In the genomic region with DNA sequence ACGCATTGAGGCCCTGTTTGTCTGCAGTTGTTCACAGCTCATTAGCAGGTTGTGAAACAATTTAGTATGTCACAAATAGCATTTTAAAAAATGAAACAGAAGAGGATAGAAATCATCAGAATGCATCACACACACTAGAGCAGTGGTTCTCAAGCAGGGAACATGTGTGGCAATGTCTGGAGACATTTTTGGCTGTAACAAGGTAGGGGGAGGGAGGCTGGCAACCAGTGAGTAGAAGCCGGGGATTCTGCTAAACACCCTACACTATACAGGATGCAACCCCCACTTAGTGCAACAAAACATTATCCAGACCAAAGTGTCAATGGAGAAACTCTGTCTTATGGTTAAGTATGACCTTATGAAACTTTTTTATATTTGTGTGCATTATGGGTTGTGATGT, we compare ENCODE assay signal across 23 cellular contexts. TPM values are rescaled to one million over a fixed set of nuclear protein-coding genes. Genes with fewer than 3 reads are reported as not detected.
DNase-seq lines count a peak whose midpoint lies in the region; ATAC-seq and TF ChIP-seq lines count a peak whose summit lies in the region.
"Had no signal": no experiment of that assay in that cellular context is flagged by ENCODE, and none has a peak within 500 bp of the region (broad histone marks: within the 10 kb centered on the region; RNA-seq: fewer than 3 reads in every experiment).

No MANE protein-coding gene starts in this region.

- H3K9me3 Mint-ChIP-seq in activated CD4-positive, alpha-beta T cell treated with anti-CD3 and anti-CD28 coated beads, Interleukin-2, amount 10 ng/mL, durations not matched to agents 24 days and 14 days, result no peaks in the 10 kb centered on the region
- no peaks in the 10 kb centered on the region for H3K9me3 Mint-ChIP-seq in IgD-negative memory B cell
- H3K9me3 Mint-ChIP-seq in activated naive CD8-positive, alpha-beta T cell treated with anti-CD3 and anti-CD28 coated beads, Interleukin-2, amount 50 U/mL, for 24 hours, result no peaks in the 10 kb centered on the region

- H3K27me3 Mint-ChIP-seq in activated CD4-positive, alpha-beta T cell treated with anti-CD3 and anti-CD28 coated beads, Interleukin-2, amount 10 ng/mL, durations not matched to agents 24 days and 14 days, result no peaks in the 10 kb centered on the region
- H3K27me3 Mint-ChIP-seq in IgD-negative memory B cell, result no peaks in the 10 kb centered on the region
- H3K27me3 Mint-ChIP-seq in activated naive CD8-positive, alpha-beta T cell treated with anti-CD3 and anti-CD28 coated beads, Interleukin-2, amount 50 U/mL, for 24 hours, result no peaks in the 10 kb centered on the region

- intact Hi-C loops in activated CD4-positive, alpha-beta T cell treated with anti-CD3 and anti-CD28 coated beads, Interleukin-2, amount 10 ng/mL, durations not matched to agents 24 days and 14 days (cut with micrococcal nuclease), result loop anchor here (1.0 kb wide), 1 partner anchor 8 kb away; no protein-coding TSS in a partner anchor
- intact Hi-C loops in sigmoid colon (cut with DNase I), result no loop called here

- peaks cover 67% of the 10 kb centered on the region for H3K36me3 Mint-ChIP-seq in activated CD4-positive, alpha-beta T cell treated with anti-CD3 and anti-CD28 coated beads, Interleukin-2, amount 10 ng/mL, durations not matched to agents 24 days and 14 days (ENCODE audit: low read depth)
- H3K36me3 Mint-ChIP-seq in IgD-negative memory B cell, result peaks cover 31% of the 10 kb centered on the region
- H3K36me3 Mint-ChIP-seq in activated naive CD8-positive, alpha-beta T cell treated with anti-CD3 and anti-CD28 coated beads, Interleukin-2, amount 50 U/mL, for 24 hours (ENCODE audit: low read depth), result peaks cover 66% of the 10 kb centered on the region

- peak overlapping the region; percentile 26 for H3K27ac Mint-ChIP-seq in activated CD4-positive, alpha-beta T cell treated with anti-CD3 and anti-CD28 coated beads, Interleukin-2, amount 10 ng/mL, durations not matched to agents 24 days and 14 days
- peak overlapping the region in 2 of 3 donors; percentile 88 to 96 for H3K27ac Mint-ChIP-seq in IgD-negative memory B cell
- H3K27ac Mint-ChIP-seq in activated naive CD8-positive, alpha-beta T cell treated with anti-CD3 and anti-CD28 coated beads, Interleukin-2, amount 50 U/mL, for 24 hours, result peak overlapping the region; percentile 5

- WGBS in sigmoid colon, 2 donors, result 87 to 94% methylated on average over 2 of the region's 2 CpGs

- H3K27me3 ChIP-seq in neutrophil, result no peaks in the 10 kb centered on the region
- H3K27me3 ChIP-seq in sigmoid colon, result no peaks in the 10 kb centered on the region
- H3K27me3 ChIP-seq: upper lobe of left lung had no signal

- peaks cover 63 to 66% of the 10 kb centered on the region in 2 experiments for H3K4me1 ChIP-seq in neutrophil (ENCODE audit: control insufficient read depth in 1 of 2, insufficient read depth in 1 of 2, low read depth in 1 of 2, low read length in 1 of 2)
- no peaks in the 10 kb centered on the region for H3K4me1 ChIP-seq in sigmoid colon
- H3K4me1 ChIP-seq: A549 had no signal

- no peak for DNase-seq in activated CD4-positive, alpha-beta T cell treated with anti-CD3 and anti-CD28 coated beads, Interleukin-2, amount 10 ng/mL, durations not matched to agents 24 days and 14 days
- DNase-seq in activated CD4-positive, alpha-beta T cell treated with anti-CD3 and anti-CD28 coated beads, Interleukin-2, amount 50 U/mL, for 48 hours, result no peak
- no peak for DNase-seq in activated naive CD8-positive, alpha-beta T cell treated with anti-CD3 and anti-CD28 coated beads, Interleukin-2, amount 50 U/mL, for 24 hours
- DNase-seq in sigmoid colon, result no peak
- DNase-seq: aorta, C1 segment of cervical spinal cord, dermis blood vessel endothelial cell, DMS153, H7, mammary epithelial cell, MM.1S, NCI-H146, NCI-H526 treated with DMSO at 0.1 percent for 48 hours, right cardiac atrium, upper lobe of left lung had no signal

- TF ChIP-seq CTCF in neutrophil (IDR thresholded peaks at IDR 0.05) (no peak), sigmoid colon (IDR thresholded peaks at IDR 0.05) (no peak)

- peak overlapping the region; percentile 75 for H3K27ac ChIP-seq in neutrophil
- no peak overlapping the region for H3K27ac ChIP-seq in sigmoid colon
- H3K27ac ChIP-seq: A549, RWPE1 had no signal

- H3K36me3 ChIP-seq in neutrophil (no peaks in the 10 kb centered on the region), sigmoid colon (no peaks in the 10 kb centered on the region)
- H3K36me3 ChIP-seq: upper lobe of left lung had no signal

- no peak overlapping the region for H3K4me3 Mint-ChIP-seq in activated CD4-positive, alpha-beta T cell treated with anti-CD3 and anti-CD28 coated beads, Interleukin-2, amount 10 ng/mL, durations not matched to agents 24 days and 14 days
- H3K4me3 Mint-ChIP-seq in IgD-negative memory B cell, result peak overlapping the region in 2 of 4 donors; percentile 38 to 70
- no peak overlapping the region for H3K4me3 Mint-ChIP-seq in activated naive CD8-positive, alpha-beta T cell treated with anti-CD3 and anti-CD28 coated beads, Interleukin-2, amount 50 U/mL, for 24 hours

- peaks cover 67% of the 10 kb centered on the region for H3K4me1 Mint-ChIP-seq in activated CD4-positive, alpha-beta T cell treated with anti-CD3 and anti-CD28 coated beads, Interleukin-2, amount 10 ng/mL, durations not matched to agents 24 days and 14 days
- H3K4me1 Mint-ChIP-seq in IgD-negative memory B cell, result peaks cover 48 to 71% (median 60%) of the 10 kb centered on the region in 3 donors
- peaks cover 76% of the 10 kb centered on the region for H3K4me1 Mint-ChIP-seq in activated naive CD8-positive, alpha-beta T cell treated with anti-CD3 and anti-CD28 coated beads, Interleukin-2, amount 50 U/mL, for 24 hours

- H3K9me3 ChIP-seq in neutrophil, result no peaks in the 10 kb centered on the region
- H3K9me3 ChIP-seq in sigmoid colon, result no peaks in the 10 kb centered on the region
- H3K9me3 ChIP-seq: A549, upper lobe of left lung had no signal

- no peak for TF ChIP-seq EP300 in sigmoid colon (IDR thresholded peaks at IDR 0.05)

- no peak for ATAC-seq in activated naive CD8-positive, alpha-beta T cell treated with anti-CD3 and anti-CD28 coated beads, Interleukin-2, amount 50 U/mL, for 24 hours
- ATAC-seq in GM21737 (IDR thresholded peaks at IDR 0.05; ENCODE audit: unreplicated experiment) (no peak), HG02840 (IDR thresholded peaks at IDR 0.05; ENCODE audit: low FRiP score, unreplicated experiment) (no peak)
- ATAC-seq: A549, right cardiac atrium, SK-N-SH treated with all-trans-retinoic acid at 6 μM for 48 hours had no signal

- no peak for TF ChIP-seq POLR2A in sigmoid colon (IDR thresholded peaks at IDR 0.05)

- H3K4me3 ChIP-seq in neutrophil (ENCODE audit: low read depth in 1 of 2, low read length in 1 of 2) (no peak overlapping the region), sigmoid colon (no peak overlapping the region)
- H3K4me3 ChIP-seq: A549, upper lobe of left lung had no signal

RNA-seq across cellular contexts. Expression of a gene that starts 27.3 kb away (rescaled TPM):
- 33.7 and 36.0 TPM in 2 replicates for total RNA-seq in activated CD4-positive, alpha-beta T cell treated with anti-CD3 and anti-CD28 coated beads, Interleukin-2, amount 10 ng/mL, durations not matched to agents 24 days and 14 days
- polyA plus RNA-seq in IgD-negative memory B cell, result 85.4 TPM
- total RNA-seq in sigmoid colon, result not detected
- polyA plus RNA-seq in sigmoid colon, result 10 to 100 TPM in 1 of 3 donors, not detected in 2; 11.0 TPM
- total RNA-seq: H7, mammary epithelial cell, osteocyte had no signal
- polyA plus RNA-seq: mammary epithelial cell had no signal

Comparison
In these comparisons a context has a peak if more than half of its experiments do, and no peak if none do; other contexts are left out.
1. H3K27ac Mint-ChIP-seq: peak in every context shown above with its lines; median percentile 92 in IgD-negative memory B cell; 26 in activated CD4-positive, alpha-beta T cell treated with anti-CD3 and anti-CD28 coated beads, Interleukin-2, amount 10 ng/mL, durations not matched to agents 24 days and 14 days; 5 in activated naive CD8-positive, alpha-beta T cell treated with anti-CD3 and anti-CD28 coated beads, Interleukin-2, amount 50 U/mL, for 24 hours.
2. RNA of a gene that starts 27.3 kb away (total RNA-seq): 33.7 to 36.0 TPM in activated CD4-positive, alpha-beta T cell treated with anti-CD3 and anti-CD28 coated beads, Interleukin-2, amount 10 ng/mL, durations not matched to agents 24 days and 14 days; not detected in sigmoid colon; every median in the first group is over 10 times any median in the second.